Comparison of ENCODE assay signal across 8 cellular contexts in the genomic region with DNA sequence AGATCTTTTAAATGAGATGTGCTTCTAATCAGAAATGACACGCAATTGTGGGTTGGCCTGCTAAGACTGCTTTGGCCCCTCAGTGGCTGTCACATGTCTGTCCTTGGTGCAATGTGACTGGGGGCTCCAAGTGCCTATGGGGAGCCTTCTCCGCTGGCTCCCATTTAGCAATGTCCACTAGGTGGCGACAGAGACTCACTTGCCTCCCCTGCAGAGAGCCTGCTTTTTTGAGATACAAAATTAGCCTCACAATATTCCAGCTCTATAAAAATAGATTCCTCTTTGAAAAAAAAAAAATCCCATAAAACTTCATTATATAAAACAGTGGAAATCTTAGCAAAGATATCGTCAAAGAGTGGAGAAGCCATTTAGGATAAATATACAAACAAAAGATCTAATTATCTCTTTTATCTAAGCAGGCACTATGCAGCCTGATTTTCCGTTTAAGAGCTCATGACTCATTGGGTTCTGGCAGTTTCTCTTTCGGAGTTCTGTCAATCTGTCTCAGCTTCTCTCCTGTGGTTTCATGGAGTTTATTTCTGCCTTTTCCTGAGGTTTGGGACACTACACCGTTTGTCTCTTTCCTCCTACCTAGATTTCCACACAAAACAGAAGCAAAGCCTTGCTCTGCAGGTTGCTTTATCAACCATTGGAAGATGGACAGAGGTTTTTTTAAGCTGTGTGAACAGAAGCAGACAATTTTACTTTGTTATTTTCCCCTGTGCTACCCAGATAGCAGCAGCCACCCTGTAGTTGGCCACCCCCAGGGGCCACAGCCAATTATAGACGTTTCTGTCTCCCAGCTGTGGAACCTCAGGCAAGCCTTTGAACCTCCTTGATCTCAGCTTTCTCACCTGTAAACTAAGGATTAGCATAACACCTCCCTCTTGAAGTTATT.
DNase-seq lines count a peak whose midpoint lies in the region; ATAC-seq, FAIRE-seq and TF ChIP-seq lines count a peak whose summit lies in the region.

No MANE protein-coding gene starts in this region.

- dilution Hi-C loops in keratinocyte (cut with MboI; ENCODE audit: extremely low pct_ligation_motif_present, low sequenced_read_pairs): no loop called here

- peak; percentile 96 for TF ChIP-seq CTCF in HFF-Myc (IDR thresholded peaks at IDR 0.05; ENCODE audit: low read depth, low read length, missing control alignments)
- peak; percentile 86 for TF ChIP-seq CTCF in WERI-Rb-1 (IDR thresholded peaks at IDR 0.05; ENCODE audit: low read depth, low read length)
- peak; percentile 86 for TF ChIP-seq CTCF in bronchial epithelial cell (IDR thresholded peaks at IDR 0.05; ENCODE audit: insufficient read depth, low read length, severe bottlenecking)
- peak; percentile 89 to 95 (median 89) for TF ChIP-seq CTCF in keratinocyte (optimal IDR thresholded peaks at IDR 0.05 in 1 of 3, IDR thresholded peaks at IDR 0.05 in 1 of 3, conservative IDR thresholded peaks at IDR 0.05 in 1 of 3; ENCODE audit: extremely low read depth in 1 of 3, insufficient read depth in 2 of 3, low read length in 3 of 3)

- H2AFZ ChIP-seq in keratinocyte (ENCODE audit: control insufficient read depth, low read length): peak overlapping the region; percentile 1

- no peak overlapping the region for H3K27ac ChIP-seq in WERI-Rb-1
- no peak overlapping the region for H3K27ac ChIP-seq in keratinocyte (ENCODE audit: control insufficient read depth, insufficient read depth, low read length)

- no peaks in the 10 kb centered on the region for H3K9me3 ChIP-seq in WERI-Rb-1 (ENCODE audit: severe bottlenecking)
- no peaks in the 10 kb centered on the region for H3K9me3 ChIP-seq in keratinocyte (ENCODE audit: control insufficient read depth, low read depth, low read length)

- H3K4me3 ChIP-seq in HFF-Myc (replicated peaks; ENCODE audit: low read depth, low read length) (no peak overlapping the region), WERI-Rb-1 (ENCODE audit: low read depth, low read length) (no peak overlapping the region), bronchial epithelial cell (ENCODE audit: low read depth, low read length) (no peak overlapping the region), keratinocyte (ENCODE audit: control insufficient read depth in 2 of 3, extremely low read depth in 1 of 3, insufficient read depth in 2 of 3, low read depth in 1 of 3, low read length in 3 of 3) (no peak overlapping the region)

- H3K36me3 ChIP-seq in WERI-Rb-1 (no peaks in the 10 kb centered on the region), bronchial epithelial cell (ENCODE audit: control insufficient read depth, insufficient read depth, low read length) (no peaks in the 10 kb centered on the region), keratinocyte (ENCODE audit: control insufficient read depth in 2 of 2, extremely low read depth in 1 of 2, insufficient read depth in 2 of 2, low read length in 2 of 2) (no peaks in the 10 kb centered on the region)

- DNase-seq in EL (peak; percentile 70), HFF-Myc (ENCODE audit: extremely low read depth, low read depth) (peak; percentile 40), NCI-H146 treated with DMSO at 0.1 percent for 48 hours (lab: John Stamatoyannopoulos, UW; ENCODE audit: unreplicated experiment) (peak; percentile 46), WERI-Rb-1 (peak; percentile 59), bronchial epithelial cell (ENCODE audit: low read depth) (peak; percentile 70), keratinocyte (ENCODE audit: low read depth, low spot score) (peak; percentile 9)
- peak; percentile 37 to 74 (median 41) for DNase-seq in stimulated activated CD4-positive, alpha-beta T cell treated with anti-CD3 and anti-CD28 coated beads, Interleukin-12 subunit alpha, Interleukin-12 subunit beta, amount 100 ng/mL, for 48 hours (ENCODE audit: low read depth in 2 of 3, low spot score in 1 of 3)

- peak overlapping the region; percentile 51 for H3K4me2 ChIP-seq in keratinocyte (ENCODE audit: control insufficient read depth, extremely low read depth, insufficient read depth, low read depth, low read length)

- H3K27me3 ChIP-seq in WERI-Rb-1 (ENCODE audit: insufficient read depth, low read depth, severe bottlenecking): no peaks in the 10 kb centered on the region
- H3K27me3 ChIP-seq in bronchial epithelial cell (ENCODE audit: control insufficient read depth, insufficient read depth, low read length): peaks cover 3% of the 10 kb centered on the region
- H3K27me3 ChIP-seq in keratinocyte (ENCODE audit: control insufficient read depth, extremely low read depth, insufficient read depth, low read length): peaks cover 10% of the 10 kb centered on the region

- H4K20me1 ChIP-seq in keratinocyte (ENCODE audit: control insufficient read depth, extremely low read depth, insufficient read depth, low read length): no peaks in the 10 kb centered on the region

- no peaks in the 10 kb centered on the region for H3K4me1 ChIP-seq in keratinocyte (ENCODE audit: control insufficient read depth, extremely low read depth, insufficient read depth, low read length)

- no peaks in the 10 kb centered on the region for H3K79me2 ChIP-seq in keratinocyte (ENCODE audit: control insufficient read depth, insufficient read depth, low read length)

- ATAC-seq in GM18870 (IDR thresholded peaks at IDR 0.05; ENCODE audit: unreplicated experiment): no peak

- H3K9me1 ChIP-seq in keratinocyte (ENCODE audit: control insufficient read depth, extremely low read depth, insufficient read depth, low read length): no peaks in the 10 kb centered on the region

- FAIRE-seq in bronchial epithelial cell (lab: Jason Lieb, UNC) (no peak), keratinocyte (lab: Jason Lieb, UNC) (no peak)

- H3K9ac ChIP-seq in keratinocyte (ENCODE audit: control insufficient read depth, extremely low read depth, insufficient read depth, low read length): no peak overlapping the region

Comparison
In these comparisons a context has a peak if more than half of its experiments do, and no peak if none do; other contexts are left out.
1. DNase-seq: peak in every context shown above with its lines; median percentile 70 in EL; 70 in bronchial epithelial cell; 59 in WERI-Rb-1; 46 in NCI-H146 treated with DMSO at 0.1 percent for 48 hours; 41 in stimulated activated CD4-positive, alpha-beta T cell treated with anti-CD3 and anti-CD28 coated beads, Interleukin-12 subunit alpha, Interleukin-12 subunit beta, amount 100 ng/mL, for 48 hours; 40 in HFF-Myc; 9 in keratinocyte.